In the genomic region with DNA sequence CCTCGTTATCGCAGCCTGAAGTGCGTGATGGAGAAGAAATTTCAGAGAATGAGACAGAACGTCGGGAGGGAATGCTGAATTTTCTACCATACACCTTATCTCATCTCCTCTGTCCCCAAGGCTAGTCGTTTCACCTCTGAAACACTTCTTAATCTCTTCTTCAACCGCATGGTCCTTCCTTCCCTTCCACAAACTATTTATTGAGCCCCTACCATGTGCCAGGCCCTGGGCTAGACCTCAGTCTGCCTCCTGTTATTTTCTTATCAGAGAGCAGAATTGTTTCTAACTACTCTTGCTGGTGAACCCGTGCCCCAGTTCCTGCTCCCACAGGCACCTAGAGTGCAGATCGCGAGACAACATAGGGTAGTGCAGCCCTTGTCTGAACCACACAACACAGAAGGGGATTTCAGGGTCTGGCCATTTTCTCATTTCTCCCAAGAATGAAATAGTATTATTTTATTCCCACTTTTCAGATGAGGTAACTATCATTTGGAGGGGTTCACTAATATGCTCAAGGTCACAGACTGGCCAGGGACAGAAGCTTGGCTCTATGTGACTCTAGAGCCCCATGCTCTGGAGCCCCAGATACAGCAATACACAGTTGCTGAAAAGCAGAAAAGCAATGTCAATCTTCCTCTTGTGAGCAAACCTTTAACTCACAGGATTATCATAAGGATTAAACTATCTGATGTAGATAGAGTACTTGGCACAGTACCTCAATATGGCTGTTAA, we compare ENCODE assay signal across 7 cellular contexts. TPM values are rescaled to one million over a fixed set of nuclear protein-coding genes. Genes with fewer than 3 reads are reported as not detected.
DNase-seq lines count a peak whose midpoint lies in the region; ATAC-seq and TF ChIP-seq lines count a peak whose summit lies in the region.

No MANE protein-coding gene starts in this region.

- ATAC-seq in GM19351 (IDR thresholded peaks at IDR 0.05; ENCODE audit: unreplicated experiment): peak; percentile 4
- ATAC-seq in omental fat pad (ENCODE audit: low FRiP score): no peak

- H3K4me1 ChIP-seq in NT2/D1 (ENCODE audit: insufficient read depth, insufficient read length): no peaks in the 10 kb centered on the region
- peaks cover 10 to 12% of the 10 kb centered on the region in 2 donors for H3K4me1 ChIP-seq in mucosa of rectum (ENCODE audit: control insufficient read depth in 2 of 2, insufficient read depth in 2 of 2, low read length in 2 of 2)

- H3K9ac ChIP-seq in NT2/D1 (ENCODE audit: insufficient read length, low read depth) (peak overlapping the region; percentile 87), mucosa of rectum (ENCODE audit: low read depth in 1 of 2, low read length in 2 of 2) (peak overlapping the region; percentile 76 to 83)

- CTCF ChIA-PET in GM10248 (lab: Yijun Ruan, JAX): interaction anchor here (1.4 to 1.5 kb wide), 2 partner anchors 9 to 40 kb away, joined by 6 to 7 read pairs; no protein-coding TSS in a partner anchor

- peaks cover 3% of the 10 kb centered on the region for H3K27me3 ChIP-seq in NT2/D1 (ENCODE audit: insufficient read depth, insufficient read length)
- no peaks in the 10 kb centered on the region for H3K27me3 ChIP-seq in mucosa of rectum (ENCODE audit: control insufficient read depth in 2 of 2, insufficient read depth in 2 of 2, low read length in 2 of 2)

- peak overlapping the region; percentile 75 to 90 for H3K27ac ChIP-seq in mucosa of rectum (ENCODE audit: low read depth in 2 of 2, low read length in 2 of 2)

- H3K9me3 Mint-ChIP-seq in chondrocyte (ENCODE audit: low read depth): no peaks in the 10 kb centered on the region

- TF ChIP-seq CTCF in chondrocyte (IDR thresholded peaks at IDR 0.05) (no peak), GM10248 (IDR thresholded peaks at IDR 0.05; ENCODE audit: control extremely low read depth, extremely low read depth, low read depth, missing control alignments) (no peak), omental fat pad (IDR thresholded peaks at IDR 0.05) (no peak)

- H3K9me3 ChIP-seq in NT2/D1 (ENCODE audit: insufficient read depth, low read length) (no peaks in the 10 kb centered on the region), mucosa of rectum (ENCODE audit: control insufficient read depth in 2 of 2, low read length in 2 of 2) (no peaks in the 10 kb centered on the region)

- POLR2A ChIA-PET in GM10248 (lab: Yijun Ruan, JAX): no interaction called here

- peaks cover 31% of the 10 kb centered on the region for H3K4me1 Mint-ChIP-seq in chondrocyte (ENCODE audit: low read depth)

- H3K4me3 Mint-ChIP-seq in chondrocyte (ENCODE audit: unreplicated experiment): peak overlapping the region; percentile 74

- H3K4me3 ChIP-seq in NT2/D1 (ENCODE audit: insufficient read length, low read depth) (peak overlapping the region; percentile 65), mucosa of rectum (ENCODE audit: low read length in 2 of 2) (peak overlapping the region; percentile 86 to 87)

- peaks cover 7% of the 10 kb centered on the region for H3K36me3 Mint-ChIP-seq in chondrocyte (ENCODE audit: low read depth)

- H3K27me3 Mint-ChIP-seq in chondrocyte (ENCODE audit: low read depth): no peaks in the 10 kb centered on the region

- H3K36me3 ChIP-seq in NT2/D1 (ENCODE audit: insufficient read depth, insufficient read length, low read length) (peaks cover 58% of the 10 kb centered on the region), mucosa of rectum (ENCODE audit: control insufficient read depth in 2 of 2, insufficient read depth in 2 of 2, low read length in 2 of 2) (peaks cover 14 to 21% of the 10 kb centered on the region in 2 donors)

- peak overlapping the region; percentile 79 for H3K27ac Mint-ChIP-seq in chondrocyte (ENCODE audit: unreplicated experiment)

- DNase-seq in NT2/D1 (ENCODE audit: low read depth, low spot score): no peak
- no peak for DNase-seq in chondrocyte (ENCODE audit: low spot score)
- DNase-seq in GM10248 (ENCODE audit: extremely low spot score): no peak
- no peak for DNase-seq in AG08395 (ENCODE audit: low spot score)
- no peak for DNase-seq in omental fat pad (ENCODE audit: low spot score)

RNA-seq across cellular contexts. Expression of gene ADIPOR1, which starts 0.6 kb away (rescaled TPM):
- total RNA-seq in chondrocyte: 69.3 to 73.9 TPM (median 73.7 TPM) in 3 replicates
- total RNA-seq in omental fat pad: 100 to 1,000 TPM in 1 of 4 donors, 10 to 100 TPM in 3; 79.0 to 117 (median 94.2) TPM

RNA-seq across cellular contexts. Expression of gene CYB5R1, which starts 8.3 kb away (rescaled TPM):
- total RNA-seq in chondrocyte (45.6 to 48.9 TPM (median 46.0 TPM) in 3 replicates), omental fat pad (10 to 100 TPM; 34.3 to 57.4 (median 41.6) TPM)

RNA-seq across cellular contexts. Expression of gene KLHL12, which starts 31.7 kb away (rescaled TPM):
- total RNA-seq in chondrocyte (22.5 to 24.5 TPM (median 24.0 TPM) in 3 replicates), omental fat pad (10 to 100 TPM; 12.4 to 25.2 (median 20.8) TPM)

RNA-seq across cellular contexts. Expression of gene TMEM183A, which starts 48.5 kb away (rescaled TPM):
- total RNA-seq in chondrocyte (51.4 to 59.1 TPM (median 55.5 TPM) in 3 replicates), omental fat pad (10 to 100 TPM; 69.2 to 75.8 (median 72.8) TPM)
